In genomic region chr10:70954777-70955176, GRCh38 we compare ENCODE assay signal across 27 cellular contexts.
"Had no signal": no experiment of that assay in that cellular context is flagged by ENCODE, and none has a peak within 500 bp of the region (broad histone marks: within the 10 kb centered on the region; RNA-seq: fewer than 3 reads in every experiment).

No MANE protein-coding gene starts in this region.

- H3K27ac ChIP-seq: neutrophil, pancreas, psoas muscle, right lobe of liver, sigmoid colon, suprapubic skin, testis, tibial artery, transverse colon, upper lobe of right lung, uterus had no signal

- H3K9me3 ChIP-seq: neutrophil, pancreas, psoas muscle, right lobe of liver, sigmoid colon, suprapubic skin, testis, tibial artery, transverse colon, upper lobe of right lung, uterus had no signal

- FAIRE-seq: pancreas, small intestine had no signal

- H3K4me3 ChIP-seq: pancreas, psoas muscle, right lobe of liver, sigmoid colon, suprapubic skin, testis, tibial artery, transverse colon, upper lobe of right lung, uterus had no signal

- H3K4me1 ChIP-seq: pancreas, psoas muscle, right lobe of liver, sigmoid colon, suprapubic skin, testis, tibial artery, transverse colon, upper lobe of right lung, uterus had no signal

- H3K27me3 ChIP-seq: neutrophil, pancreas, right lobe of liver, sigmoid colon, testis, transverse colon, upper lobe of right lung, uterus had no signal

- H3K36me3 ChIP-seq: neutrophil, pancreas, right lobe of liver, sigmoid colon, suprapubic skin, tibial artery, transverse colon, upper lobe of right lung, uterus had no signal

- DNase-seq: naive thymus-derived CD8-positive, alpha-beta T cell; nephron progenitor cell; nucleus accumbens; pancreas; right cardiac atrium; sigmoid colon; small intestine; stimulated activated CD4-positive, alpha-beta T cell treated with anti-CD3 and anti-CD28 coated beads, Interleukin-12 subunit alpha, Interleukin-12 subunit beta, amount 100 ng/mL, for 4 hours; stimulated activated CD4-positive, alpha-beta T cell treated with anti-CD3 and anti-CD28 coated beads, Interleukin-1b, Interleukin-23, amount 100 ng/mL, for 48 hours; stimulated activated CD4-positive, alpha-beta T cell treated with anti-CD3 and anti-CD28 coated beads, Interleukin-4, amount 100 ng/mL, for 1 hour; stimulated activated CD4-positive, alpha-beta T cell treated with anti-CD3 and anti-CD28 coated beads, Interleukin-4, amount 100 ng/mL, for 4 hours; stimulated activated CD8-positive, alpha-beta memory T cell treated with anti-CD3 and anti-CD28 coated beads, Interleukin-4, amount 100 ng/mL, for 48 hours; stimulated activated naive CD4-positive, alpha-beta T cell; stimulated activated naive CD8-positive, alpha-beta T cell treated with anti-CD3 and anti-CD28 coated beads, Interleukin-15, amount 100 ng/mL, for 72 hours; stimulated activated naive CD8-positive, alpha-beta T cell treated with anti-CD3 and anti-CD28 coated beads, Interleukin-15, Interleukin-2, amounts not matched to agents 100 U/mL and 50 U/mL, for 24 hours; substantia nigra; testis; tibial artery; transverse colon; upper lobe of right lung; uterus had no signal

- ATAC-seq: naive thymus-derived CD8-positive, alpha-beta T cell; natural killer cell treated with Interleukin-12 subunit alpha and Interleukin-12 subunit beta and Interleukin-15 and Interleukin-18, amount 100 ng/mL, for 72 hours; pancreas; psoas muscle; right cardiac atrium; right lobe of liver; stimulated activated memory B cell treated with anti-CD40 and anti-IgM and Interleukin-4, amounts not matched to agents 10 μg/mL and 1 μg/mL and 100 μg/mL, for 72 hours; stimulated activated naive CD8-positive, alpha-beta T cell treated with anti-CD3 and anti-CD28 coated beads, Interleukin-15, amount 100 ng/mL, for 72 hours; stimulated activated naive CD8-positive, alpha-beta T cell treated with anti-CD3 and anti-CD28 coated beads, Interleukin-15, Interleukin-2, amounts not matched to agents 100 U/mL and 50 U/mL, for 24 hours; upper lobe of right lung had no signal
